6 cellular contexts compared by ENCODE assay signal in the genomic region with DNA sequence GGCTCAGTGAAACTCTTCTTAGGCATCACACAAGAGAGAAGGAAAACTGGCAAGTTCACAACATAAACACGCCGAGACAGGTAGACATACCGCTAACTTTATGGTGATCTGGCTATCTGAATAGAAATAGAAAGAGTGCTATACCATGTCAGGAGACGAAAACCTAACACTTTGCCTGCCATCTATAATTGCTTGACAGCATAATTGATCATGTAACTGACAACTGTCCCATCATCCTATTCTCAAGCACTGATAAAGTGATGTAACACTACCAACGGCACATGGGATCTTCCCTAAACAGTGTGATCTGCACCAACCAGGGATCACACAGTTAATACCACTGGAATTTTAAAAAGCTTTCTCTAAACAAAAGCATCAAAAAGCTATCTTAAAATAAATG.
"Had no signal": no experiment of that assay in that cellular context is flagged by ENCODE, and none has a peak within 500 bp of the region (broad histone marks: within the 10 kb centered on the region; RNA-seq: fewer than 3 reads in every experiment).

No MANE protein-coding gene starts in this region.

- DNase-seq: HFFc6, KBM-7 had no signal

- H3K36me3 Mint-ChIP-seq: IgD-negative memory B cell had no signal

- H3K27ac Mint-ChIP-seq: GM23338, HFFc6, IgD-negative memory B cell had no signal

- H3K27ac ChIP-seq: HL-60 had no signal

- H3K36me3 ChIP-seq: HAP-1 had no signal

- H3K4me3 ChIP-seq: GM23338, HAP-1 had no signal

- H3K4me3 Mint-ChIP-seq: GM23338, HFFc6, IgD-negative memory B cell had no signal

- H2AFZ ChIP-seq: GM23338 had no signal

- H3K4me1 ChIP-seq: HAP-1 had no signal

- H3K4me2 ChIP-seq: GM23338 had no signal

- H3K9me3 ChIP-seq: HAP-1 had no signal

- H3K4me1 Mint-ChIP-seq: IgD-negative memory B cell had no signal
